Comparison of ENCODE assay signal across 8 cellular contexts in the genomic region with DNA sequence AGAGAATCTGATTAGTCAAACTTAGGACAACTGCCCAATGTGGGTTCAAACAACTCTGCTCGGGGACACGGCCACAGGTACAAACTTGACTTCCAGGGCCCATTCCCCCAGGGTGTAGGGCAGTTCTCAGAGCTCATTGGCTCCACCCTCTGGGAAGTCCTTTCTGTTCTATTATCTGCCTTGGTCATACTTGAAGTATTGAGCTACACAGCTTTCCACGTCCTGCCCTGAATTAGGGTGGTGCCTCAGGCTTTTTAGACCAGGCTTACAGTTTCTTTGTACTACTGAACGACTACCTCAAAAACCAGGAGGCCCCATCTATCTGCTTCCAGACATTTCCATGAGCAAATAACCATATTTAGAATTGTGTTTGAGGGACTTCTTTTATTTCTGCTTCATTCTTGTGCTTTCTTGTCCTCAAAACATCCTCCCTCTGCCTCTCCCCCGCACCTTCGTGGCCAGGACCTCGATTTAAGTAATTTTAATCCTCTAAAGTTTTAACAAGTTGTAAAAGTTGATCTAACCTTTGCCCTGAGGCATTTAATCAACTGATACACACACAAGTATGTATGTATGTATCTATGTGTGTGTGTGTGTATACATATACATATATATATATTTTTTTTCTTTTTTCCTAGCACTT.
DNase-seq lines count a peak whose midpoint lies in the region; ATAC-seq and TF ChIP-seq lines count a peak whose summit lies in the region.

No MANE protein-coding gene starts in this region.

- peak overlapping the region; percentile 56 for H3K4me3 ChIP-seq in SK-N-MC
- H3K4me3 ChIP-seq in breast epithelium, result peak overlapping the region in 1 of 3 donors; percentile 23
- H3K4me3 ChIP-seq in tibial artery, result no peak overlapping the region

- no peak for TF ChIP-seq POLR2A in breast epithelium (IDR thresholded peaks at IDR 0.05)

- H3K9ac ChIP-seq in SK-N-MC (ENCODE audit: insufficient read length), result no peak overlapping the region

- H3K36me3 ChIP-seq in SK-N-MC (ENCODE audit: insufficient read depth, low read length), result no peaks in the 10 kb centered on the region
- H3K36me3 ChIP-seq in breast epithelium, result no peaks in the 10 kb centered on the region
- H3K36me3 ChIP-seq in tibial artery, result no peaks in the 10 kb centered on the region

- H3K4me3 Mint-ChIP-seq in natural killer cell, result peak overlapping the region; percentile 75

- intact Hi-C loops in breast epithelium (cut with DNase I; ENCODE audit: low total_unique reads), result no loop called here
- intact Hi-C loops in natural killer cell (cut with micrococcal nuclease), result loop anchor here (5.0 kb wide), 1 partner anchor 36 kb away; no protein-coding TSS in a partner anchor
- intact Hi-C loops in tibial artery (cut with DNase I; ENCODE audit: low total_unique reads), result no loop called here

- no peak for DNase-seq in SK-N-MC (ENCODE audit: low read depth, low spot score)
- DNase-seq in breast epithelium (ENCODE audit: low spot score in 2 of 2), result peak in 1 of 2 donors; percentile 52
- DNase-seq in natural killer cell, result no peak
- no peak for DNase-seq in tibial artery
- DNase-seq in SK-N-DZ (ENCODE audit: low spot score), result no peak
- DNase-seq in NCI-H446 (lab: John Stamatoyannopoulos, UW), result no peak

- no peaks in the 10 kb centered on the region for H3K27me3 Mint-ChIP-seq in natural killer cell (ENCODE audit: low read depth in 2 of 2)

- H3K27ac Mint-ChIP-seq in natural killer cell, result peak overlapping the region; percentile 91 to 93

- H3K4me1 Mint-ChIP-seq in natural killer cell, result peaks cover 39 to 45% of the 10 kb centered on the region in 2 donors

- TF ChIP-seq CTCF in breast epithelium (IDR thresholded peaks at IDR 0.05) (no peak), natural killer cell (IDR thresholded peaks at IDR 0.05) (no peak), tibial artery (IDR thresholded peaks at IDR 0.05) (no peak)

- no peaks in the 10 kb centered on the region for H3K9me3 ChIP-seq in SK-N-MC (ENCODE audit: low read depth, low read length)
- no peaks in the 10 kb centered on the region for H3K9me3 ChIP-seq in breast epithelium
- H3K9me3 ChIP-seq in tibial artery, result no peaks in the 10 kb centered on the region

- peak; percentile 78 for ATAC-seq in GM19023 (IDR thresholded peaks at IDR 0.05; ENCODE audit: unreplicated experiment)
- ATAC-seq in HG02970 (IDR thresholded peaks at IDR 0.05; ENCODE audit: low FRiP score, unreplicated experiment), result peak; percentile 49
- peak; percentile 72 to 81 (median 78) for ATAC-seq in natural killer cell

- H3K4me1 ChIP-seq in breast epithelium (no peaks in the 10 kb centered on the region), tibial artery (no peaks in the 10 kb centered on the region)

- H3K27ac ChIP-seq in SK-N-MC (no peak overlapping the region), breast epithelium (peak overlapping the region; percentile 60 to 72), tibial artery (no peak overlapping the region)

- no peaks in the 10 kb centered on the region for H3K36me3 Mint-ChIP-seq in natural killer cell

- H3K27me3 ChIP-seq in breast epithelium, result no peaks in the 10 kb centered on the region
- no peaks in the 10 kb centered on the region for H3K27me3 ChIP-seq in tibial artery

- no peaks in the 10 kb centered on the region for H3K9me3 Mint-ChIP-seq in natural killer cell

Comparison
In these comparisons a context has a peak if more than half of its experiments do, and no peak if none do; other contexts are left out.
1. H3K27ac ChIP-seq: peak in breast epithelium (2 of 2); none in SK-N-MC (single experiment) and tibial artery (0 of 2).
2. Peak in every context shown above with its lines, with median percentiles within 50 percentile points of each other: ATAC-seq.